ENCODE assay signal across 8 cellular contexts in genomic region chr12:53344824-53345485, GRCh38. TPM values are rescaled to one million over a fixed set of nuclear protein-coding genes. Genes with fewer than 3 reads are reported as not detected.
DNase-seq lines count a peak whose midpoint lies in the region; ATAC-seq, FAIRE-seq and TF ChIP-seq lines count a peak whose summit lies in the region.

No MANE protein-coding gene starts in this region.

- H3K27me3 ChIP-seq in endothelial cell of umbilical vein (ENCODE audit: control insufficient read depth in 2 of 2, insufficient read depth in 2 of 2, low read length in 2 of 2): peaks cover 0 to 4% of the 10 kb centered on the region in 2 experiments

- dilution Hi-C loops in endothelial cell of umbilical vein (cut with MboI; ENCODE audit: extremely low pct_ligation_motif_present, low sequenced_read_pairs): no loop called here

- DNase-seq in GM04503 (ENCODE audit: low read depth) (peak; percentile 31), NOMO-1 treated with dmso at 0.1 percent for 144 hours (lab: John Stamatoyannopoulos, UW; ENCODE audit: unreplicated experiment) (peak; percentile 67), endothelial cell of umbilical vein (ENCODE audit: low read depth, low spot score) (peak; percentile 72), middle frontal gyrus (ENCODE audit: extremely low spot score, low spot score) (peak; percentile 71), mesenteric fat pad (ENCODE audit: low spot score) (no peak)
- peak; percentile 83 for DNase-seq in activated CD8-positive, alpha-beta memory T cell treated with anti-CD3 and anti-CD28 coated beads, Interleukin-2, amount 50 U/mL, for 48 hours
- DNase-seq in stimulated activated CD8-positive, alpha-beta memory T cell treated with anti-CD3 and anti-CD28 coated beads, Interleukin-2, amount 100 ng/mL, for 1 hour (ENCODE audit: low read depth in 2 of 2): peak; percentile 47 to 51

- peak overlapping the region; percentile 78 for H2AFZ ChIP-seq in endothelial cell of umbilical vein (ENCODE audit: low read depth, low read length)

- peak overlapping the region; percentile 43 to 47 (median 45) for H3K4me3 ChIP-seq in endothelial cell of umbilical vein (replicated peaks in 1 of 3; ENCODE audit: insufficient read depth in 1 of 3, low read depth in 1 of 3, low read length in 3 of 3)

- H3K9me1 ChIP-seq in endothelial cell of umbilical vein (replicated peaks; ENCODE audit: control insufficient read depth, extremely low read depth, insufficient read depth, low read length): no peaks in the 10 kb centered on the region

- peaks cover 13% of the 10 kb centered on the region for H3K4me1 ChIP-seq in endothelial cell of umbilical vein (ENCODE audit: control insufficient read depth, extremely low read depth, insufficient read depth, low read length)

- H3K27ac ChIP-seq in endothelial cell of umbilical vein (ENCODE audit: insufficient read depth, low read depth, low read length): peak overlapping the region; percentile 40

- TF ChIP-seq CTCF in endothelial cell of umbilical vein (IDR thresholded peaks at IDR 0.05; ENCODE audit: extremely low read depth in 1 of 2, insufficient read depth in 1 of 2, low read depth in 1 of 2, low read length in 2 of 2): peak; percentile 57 to 86

- ATAC-seq in HG03045 (IDR thresholded peaks at IDR 0.05; ENCODE audit: unreplicated experiment): peak; percentile 53

- POLR2A ChIA-PET in endothelial cell of umbilical vein (lab: Charles Lee): interaction anchor here (0.6 to 1.8 kb wide), 5 partner anchors 20 to 111 kb away, joined by 3 to 10 read pairs (median 3); partner anchors contain the start of gene AAAS

- peak overlapping the region; percentile 61 for H3K4me2 ChIP-seq in endothelial cell of umbilical vein (ENCODE audit: insufficient read depth, low read length)

- BruUV-seq in endothelial cell of umbilical vein (replicated peaks; lab: Mats Ljungman, UMichigan): TSS peak; percentile 49

- no peaks in the 10 kb centered on the region for H3K36me3 ChIP-seq in endothelial cell of umbilical vein (ENCODE audit: control insufficient read depth in 2 of 2, extremely low read depth in 1 of 2, insufficient read depth in 2 of 2, low read length in 2 of 2)

- H3K9ac ChIP-seq in endothelial cell of umbilical vein (replicated peaks; ENCODE audit: extremely low read depth, insufficient read depth, low read length): peak overlapping the region; percentile 48

- no peak for FAIRE-seq in endothelial cell of umbilical vein (lab: Jason Lieb, UNC)

- intact Hi-C loops in endothelial cell of umbilical vein (cut with micrococcal nuclease): loop anchor here (1.0 kb wide), 1 partner anchor 18 kb away; no protein-coding TSS in a partner anchor

- CTCF ChIA-PET in endothelial cell of umbilical vein (lab: Charles Lee): interaction anchor here (0.5 to 4.5 kb wide), 36 partner anchors 8 to 291 kb away, joined by 3 to 225 read pairs (median 5); partner anchors contain the start of genes AAAS, MAP3K12, MYG1 and PFDN5

- no peaks in the 10 kb centered on the region for H4K20me1 ChIP-seq in endothelial cell of umbilical vein (replicated peaks; ENCODE audit: control insufficient read depth, extremely low read depth, insufficient read depth, low read length)

- peak; percentile 70 for TF ChIP-seq POLR2A in endothelial cell of umbilical vein (IDR thresholded peaks at IDR 0.05; ENCODE audit: low read depth, low read length)

- no peaks in the 10 kb centered on the region for H3K9me3 ChIP-seq in endothelial cell of umbilical vein (replicated peaks; ENCODE audit: control insufficient read depth, insufficient read depth, low read length)

- H3K79me2 ChIP-seq in endothelial cell of umbilical vein (ENCODE audit: control insufficient read depth, insufficient read depth, low read length): no peaks in the 10 kb centered on the region

TF ChIP-seq in endothelial cell of umbilical vein, 7 proteins besides CTCF, POLR2A, EP300 and RAD21:
- peak; percentile 86 for TF ChIP-seq POLR2AphosphoS5 (IDR thresholded peaks at IDR 0.05; ENCODE audit: insufficient read depth, low read depth, low read length)
- no peak for TF ChIP-seq FOS (IDR thresholded peaks at IDR 0.05; ENCODE audit: borderline replicate concordance, insufficient read depth, low read length)

RNA-seq across cellular contexts. Expression of gene SP7, which starts 8.8 kb away (rescaled TPM):
- total RNA-seq in endothelial cell of umbilical vein (not detected in 2 replicates), mesenteric fat pad (not detected)
- polyA plus RNA-seq in endothelial cell of umbilical vein: not detected in 2 replicates
- not detected in 2 replicates for polyA plus RNA-seq in endothelial cell of umbilical vein (2011; cell fraction: cytosol; rRNA removed)
- polyA plus RNA-seq in endothelial cell of umbilical vein (2011; cell fraction: nucleus; rRNA removed): not detected in 2 replicates
- polyA plus RNA-seq in endothelial cell of umbilical vein (2012): not detected in 2 replicates
- not detected in 2 replicates for polyA minus RNA-seq in endothelial cell of umbilical vein
- not detected for polyA minus RNA-seq in endothelial cell of umbilical vein (2011; cell fraction: cytosol; rRNA and poly(A)+ RNA removed)
- polyA minus RNA-seq in endothelial cell of umbilical vein (2011; cell fraction: nucleus; rRNA and poly(A)+ RNA removed): not detected in 2 replicates

RNA-seq across cellular contexts. Expression of gene AAAS, which starts 23.5 kb away (rescaled TPM):
- 57.8 and 60.0 TPM in 2 replicates for total RNA-seq in endothelial cell of umbilical vein
- 83.1 and 86.0 TPM in 2 replicates for polyA plus RNA-seq in endothelial cell of umbilical vein
- 52.7 and 61.4 TPM in 2 replicates for polyA plus RNA-seq in endothelial cell of umbilical vein (2011; cell fraction: cytosol; rRNA removed)
- 183 and 200 TPM in 2 replicates for polyA plus RNA-seq in endothelial cell of umbilical vein (2011; cell fraction: nucleus; rRNA removed)
- 50.4 and 56.6 TPM in 2 replicates for polyA plus RNA-seq in endothelial cell of umbilical vein (2012)
- 67.7 and 70.4 TPM in 2 replicates for polyA minus RNA-seq in endothelial cell of umbilical vein
- 82.0 TPM for polyA minus RNA-seq in endothelial cell of umbilical vein (2011; cell fraction: cytosol; rRNA and poly(A)+ RNA removed)
- 37.3 and 47.9 TPM in 2 replicates for polyA minus RNA-seq in endothelial cell of umbilical vein (2011; cell fraction: nucleus; rRNA and poly(A)+ RNA removed)
- total RNA-seq in mesenteric fat pad: 36.4 TPM

RNA-seq across cellular contexts. Expression of gene SP1, which starts 35.0 kb away (rescaled TPM):
- total RNA-seq in endothelial cell of umbilical vein: 56.3 and 57.7 TPM in 2 replicates
- 33.2 and 34.8 TPM in 2 replicates for polyA plus RNA-seq in endothelial cell of umbilical vein
- polyA plus RNA-seq in endothelial cell of umbilical vein (2011; cell fraction: cytosol; rRNA removed): 20.7 and 21.6 TPM in 2 replicates
- polyA plus RNA-seq in endothelial cell of umbilical vein (2011; cell fraction: nucleus; rRNA removed): 50.7 and 56.1 TPM in 2 replicates
- polyA plus RNA-seq in endothelial cell of umbilical vein (2012): 21.3 and 21.8 TPM in 2 replicates
- polyA minus RNA-seq in endothelial cell of umbilical vein: 145 and 158 TPM in 2 replicates
- 81.2 TPM for polyA minus RNA-seq in endothelial cell of umbilical vein (2011; cell fraction: cytosol; rRNA and poly(A)+ RNA removed)
- 42.3 and 66.1 TPM in 2 replicates for polyA minus RNA-seq in endothelial cell of umbilical vein (2011; cell fraction: nucleus; rRNA and poly(A)+ RNA removed)
- 60.5 TPM for total RNA-seq in mesenteric fat pad

RNA-seq across cellular contexts. Expression of gene MYG1, which starts 45.5 kb away (rescaled TPM):
- total RNA-seq in endothelial cell of umbilical vein (61.1 and 65.8 TPM in 2 replicates), mesenteric fat pad (41.4 TPM)
- polyA plus RNA-seq in endothelial cell of umbilical vein: 65.5 and 65.9 TPM in 2 replicates
- polyA plus RNA-seq in endothelial cell of umbilical vein (2011; cell fraction: cytosol; rRNA removed): 60.4 and 62.2 TPM in 2 replicates
- polyA plus RNA-seq in endothelial cell of umbilical vein (2011; cell fraction: nucleus; rRNA removed): 41.2 and 42.1 TPM in 2 replicates
- 47.2 and 56.8 TPM in 2 replicates for polyA plus RNA-seq in endothelial cell of umbilical vein (2012)
- polyA minus RNA-seq in endothelial cell of umbilical vein: 34.9 and 42.2 TPM in 2 replicates
- 67.1 TPM for polyA minus RNA-seq in endothelial cell of umbilical vein (2011; cell fraction: cytosol; rRNA and poly(A)+ RNA removed)
- 9.1 and 10.0 TPM in 2 replicates for polyA minus RNA-seq in endothelial cell of umbilical vein (2011; cell fraction: nucleus; rRNA and poly(A)+ RNA removed)

RNA-seq across cellular contexts. Expression of gene PFDN5, which starts 49.6 kb away (rescaled TPM):
- total RNA-seq in endothelial cell of umbilical vein: 286 and 301 TPM in 2 replicates
- 665 and 745 TPM in 2 replicates for polyA plus RNA-seq in endothelial cell of umbilical vein
- 965 and 972 TPM in 2 replicates for polyA plus RNA-seq in endothelial cell of umbilical vein (2011; cell fraction: cytosol; rRNA removed)
- 821 and 880 TPM in 2 replicates for polyA plus RNA-seq in endothelial cell of umbilical vein (2011; cell fraction: nucleus; rRNA removed)
- 559 and 618 TPM in 2 replicates for polyA plus RNA-seq in endothelial cell of umbilical vein (2012)
- polyA minus RNA-seq in endothelial cell of umbilical vein: 123 and 203 TPM in 2 replicates
- polyA minus RNA-seq in endothelial cell of umbilical vein (2011; cell fraction: cytosol; rRNA and poly(A)+ RNA removed): 96.5 TPM
- 80.4 and 104 TPM in 2 replicates for polyA minus RNA-seq in endothelial cell of umbilical vein (2011; cell fraction: nucleus; rRNA and poly(A)+ RNA removed)
- 371 TPM for total RNA-seq in mesenteric fat pad
